ENCODE assay signal across 1 cellular context in the genomic region with DNA sequence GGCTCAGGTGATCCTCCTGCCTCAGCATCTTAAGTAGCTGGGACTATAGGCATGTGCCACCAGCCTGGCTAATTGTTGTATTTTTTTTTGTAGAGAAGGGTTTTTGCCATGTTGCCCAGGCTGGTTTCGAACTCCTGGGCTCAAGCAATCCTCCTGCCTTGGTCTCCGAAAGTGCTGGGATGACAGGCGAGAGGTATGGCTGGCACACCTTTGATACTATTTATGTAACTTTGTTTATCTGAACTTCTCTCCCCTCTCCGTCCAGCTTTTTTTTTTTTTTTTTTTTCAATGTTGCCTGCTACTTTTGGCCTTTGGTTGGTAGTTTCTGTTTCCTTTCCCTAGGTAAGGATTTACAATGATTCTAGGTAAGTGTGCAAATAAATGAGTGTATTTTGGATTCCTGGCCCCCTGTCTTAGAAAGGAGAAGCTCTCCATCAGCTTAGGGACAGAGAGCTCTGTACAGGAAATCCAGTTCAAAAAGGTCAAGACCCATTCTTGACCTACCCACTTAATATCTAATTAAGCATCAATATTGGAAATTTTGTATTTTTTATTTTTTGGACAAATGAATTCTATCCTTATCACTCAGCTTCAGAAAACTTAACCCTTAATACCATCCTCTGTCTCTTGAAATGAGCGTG.
TF ChIP-seq lines count a peak whose summit lies in the region.

No MANE protein-coding gene starts in this region.

TF ChIP-seq in SK-N-SH, 30 proteins besides CTCF, POLR2A, EP300 and RAD21 (continued from another document):
- TF ChIP-seq, protein P1, sequence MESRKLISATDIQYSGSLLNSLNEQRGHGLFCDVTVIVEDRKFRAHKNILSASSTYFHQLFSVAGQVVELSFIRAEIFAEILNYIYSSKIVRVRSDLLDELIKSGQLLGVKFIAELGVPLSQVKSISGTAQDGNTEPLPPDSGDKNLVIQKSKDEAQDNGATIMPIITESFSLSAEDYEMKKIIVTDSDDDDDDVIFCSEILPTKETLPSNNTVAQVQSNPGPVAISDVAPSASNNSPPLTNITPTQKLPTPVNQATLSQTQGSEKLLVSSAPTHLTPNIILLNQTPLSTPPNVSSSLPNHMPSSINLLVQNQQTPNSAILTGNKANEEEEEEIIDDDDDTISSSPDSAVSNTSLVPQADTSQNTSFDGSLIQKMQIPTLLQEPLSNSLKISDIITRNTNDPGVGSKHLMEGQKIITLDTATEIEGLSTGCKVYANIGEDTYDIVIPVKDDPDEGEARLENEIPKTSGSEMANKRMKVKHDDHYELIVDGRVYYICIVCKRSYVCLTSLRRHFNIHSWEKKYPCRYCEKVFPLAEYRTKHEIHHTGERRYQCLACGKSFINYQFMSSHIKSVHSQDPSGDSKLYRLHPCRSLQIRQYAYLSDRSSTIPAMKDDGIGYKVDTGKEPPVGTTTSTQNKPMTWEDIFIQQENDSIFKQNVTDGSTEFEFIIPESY (IDR thresholded peaks at IDR 0.05; ENCODE audit: borderline replicate concordance, low read depth), result no peak
- TF ChIP-seq MXI1 (IDR thresholded peaks at IDR 0.05; ENCODE audit: low read depth, low read length), result no peak
- no peak for TF ChIP-seq YY1 (IDR thresholded peaks at IDR 0.05; ENCODE audit: low read depth)
- no peak for TF ChIP-seq TCF12 (IDR thresholded peaks at IDR 0.05)
- TF ChIP-seq, protein P2, sequence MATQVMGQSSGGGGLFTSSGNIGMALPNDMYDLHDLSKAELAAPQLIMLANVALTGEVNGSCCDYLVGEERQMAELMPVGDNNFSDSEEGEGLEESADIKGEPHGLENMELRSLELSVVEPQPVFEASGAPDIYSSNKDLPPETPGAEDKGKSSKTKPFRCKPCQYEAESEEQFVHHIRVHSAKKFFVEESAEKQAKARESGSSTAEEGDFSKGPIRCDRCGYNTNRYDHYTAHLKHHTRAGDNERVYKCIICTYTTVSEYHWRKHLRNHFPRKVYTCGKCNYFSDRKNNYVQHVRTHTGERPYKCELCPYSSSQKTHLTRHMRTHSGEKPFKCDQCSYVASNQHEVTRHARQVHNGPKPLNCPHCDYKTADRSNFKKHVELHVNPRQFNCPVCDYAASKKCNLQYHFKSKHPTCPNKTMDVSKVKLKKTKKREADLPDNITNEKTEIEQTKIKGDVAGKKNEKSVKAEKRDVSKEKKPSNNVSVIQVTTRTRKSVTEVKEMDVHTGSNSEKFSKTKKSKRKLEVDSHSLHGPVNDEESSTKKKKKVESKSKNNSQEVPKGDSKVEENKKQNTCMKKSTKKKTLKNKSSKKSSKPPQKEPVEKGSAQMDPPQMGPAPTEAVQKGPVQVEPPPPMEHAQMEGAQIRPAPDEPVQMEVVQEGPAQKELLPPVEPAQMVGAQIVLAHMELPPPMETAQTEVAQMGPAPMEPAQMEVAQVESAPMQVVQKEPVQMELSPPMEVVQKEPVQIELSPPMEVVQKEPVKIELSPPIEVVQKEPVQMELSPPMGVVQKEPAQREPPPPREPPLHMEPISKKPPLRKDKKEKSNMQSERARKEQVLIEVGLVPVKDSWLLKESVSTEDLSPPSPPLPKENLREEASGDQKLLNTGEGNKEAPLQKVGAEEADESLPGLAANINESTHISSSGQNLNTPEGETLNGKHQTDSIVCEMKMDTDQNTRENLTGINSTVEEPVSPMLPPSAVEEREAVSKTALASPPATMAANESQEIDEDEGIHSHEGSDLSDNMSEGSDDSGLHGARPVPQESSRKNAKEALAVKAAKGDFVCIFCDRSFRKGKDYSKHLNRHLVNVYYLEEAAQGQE (IDR thresholded peaks at IDR 0.05; ENCODE audit: low read depth, low read length), result no peak
- TF ChIP-seq, protein P3, sequence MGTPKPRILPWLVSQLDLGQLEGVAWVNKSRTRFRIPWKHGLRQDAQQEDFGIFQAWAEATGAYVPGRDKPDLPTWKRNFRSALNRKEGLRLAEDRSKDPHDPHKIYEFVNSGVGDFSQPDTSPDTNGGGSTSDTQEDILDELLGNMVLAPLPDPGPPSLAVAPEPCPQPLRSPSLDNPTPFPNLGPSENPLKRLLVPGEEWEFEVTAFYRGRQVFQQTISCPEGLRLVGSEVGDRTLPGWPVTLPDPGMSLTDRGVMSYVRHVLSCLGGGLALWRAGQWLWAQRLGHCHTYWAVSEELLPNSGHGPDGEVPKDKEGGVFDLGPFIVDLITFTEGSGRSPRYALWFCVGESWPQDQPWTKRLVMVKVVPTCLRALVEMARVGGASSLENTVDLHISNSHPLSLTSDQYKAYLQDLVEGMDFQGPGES (IDR thresholded peaks at IDR 0.05; ENCODE audit: low read depth, low read length), result no peak
- no peak for TF ChIP-seq SMC3 (IDR thresholded peaks at IDR 0.05; ENCODE audit: low read depth, low read length)
- TF ChIP-seq NRF1 (IDR thresholded peaks at IDR 0.05; ENCODE audit: low read depth, low read length), result no peak
- no peak for TF ChIP-seq EZH2phosphoT487 (IDR thresholded peaks at IDR 0.05; ENCODE audit: borderline replicate concordance, low read depth)
- TF ChIP-seq ELF1 (IDR thresholded peaks at IDR 0.05), result no peak
- no peak for TF ChIP-seq GABPA (IDR thresholded peaks at IDR 0.05; ENCODE audit: low read depth)
- no peak for TF ChIP-seq TAF1 (IDR thresholded peaks at IDR 0.05; ENCODE audit: borderline replicate concordance, low read depth, low read length)
- TF ChIP-seq TEAD4 (IDR thresholded peaks at IDR 0.05; ENCODE audit: borderline replicate concordance, insufficient read depth), result no peak
- no peak for TF ChIP-seq NFIC (IDR thresholded peaks at IDR 0.05; ENCODE audit: borderline replicate concordance)
